8 cellular contexts compared by ENCODE assay signal in the genomic region with DNA sequence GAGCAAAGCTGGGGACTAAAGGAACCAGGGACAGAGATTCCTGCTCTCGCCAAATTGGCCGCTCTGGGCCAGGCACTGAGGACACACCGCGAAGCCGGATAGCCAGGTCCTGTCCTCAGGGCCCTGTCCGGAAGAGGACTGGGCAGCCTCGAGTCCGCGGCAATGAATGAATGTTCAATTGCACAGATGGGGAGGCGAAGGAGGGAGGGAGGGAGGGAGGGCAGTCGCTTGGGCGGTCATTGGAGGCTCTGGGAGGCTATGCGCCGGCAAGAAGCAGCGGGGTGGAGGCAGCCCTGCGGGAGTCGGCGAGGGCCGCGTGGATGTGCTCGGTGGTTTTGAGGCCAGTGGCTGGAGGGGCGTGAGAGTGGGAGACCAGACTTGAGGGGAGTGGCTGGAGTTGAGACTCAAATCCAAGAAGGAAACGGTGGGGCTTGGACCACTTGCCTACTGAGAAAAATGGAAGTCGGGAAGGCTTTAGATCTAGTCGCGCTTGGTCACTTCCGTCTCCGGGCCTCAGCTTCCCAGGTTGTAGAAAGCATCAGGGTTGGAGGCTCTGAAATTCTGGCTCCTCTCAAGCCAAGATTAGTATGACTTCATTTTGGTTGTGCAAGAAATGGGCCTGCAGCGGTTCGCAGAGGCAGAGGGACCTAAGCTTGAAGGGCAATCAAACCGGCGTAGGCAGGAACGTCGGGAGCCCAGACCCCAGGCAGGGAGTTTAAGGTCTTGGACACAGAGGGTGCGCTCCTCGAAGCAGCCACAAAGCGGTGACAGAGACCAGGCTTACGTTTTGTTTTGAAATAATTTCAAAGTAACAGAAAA. TPM values are rescaled to one million over a fixed set of nuclear protein-coding genes. Genes with fewer than 3 reads are reported as not detected.
A peak's percentile ranks its signal among the peaks of the same experiment; 100 is the strongest.
DNase-seq lines count a peak whose midpoint lies in the region; ATAC-seq, FAIRE-seq and TF ChIP-seq lines count a peak whose summit lies in the region.

No MANE protein-coding gene starts in this region.

- H3K27me3 ChIP-seq in SK-N-SH (ENCODE audit: insufficient read depth) (no peaks in the 10 kb centered on the region), heart left ventricle (no peaks in the 10 kb centered on the region), pancreas (no peaks in the 10 kb centered on the region)

- no peak for TF ChIP-seq EP300 in SK-N-SH (IDR thresholded peaks at IDR 0.05; ENCODE audit: borderline replicate concordance in 1 of 2, low read depth in 1 of 2, low read length in 1 of 2)

- H3K36me3 ChIP-seq in SK-N-SH (replicated peaks in 1 of 2; ENCODE audit: control insufficient read depth in 1 of 2, insufficient read depth in 2 of 2, low read length in 1 of 2) (no peaks in the 10 kb centered on the region), heart left ventricle (no peaks in the 10 kb centered on the region), pancreas (no peaks in the 10 kb centered on the region), urinary bladder (ENCODE audit: insufficient read depth) (no peaks in the 10 kb centered on the region)

- intact Hi-C loops in heart left ventricle (cut with DNase I) (loop anchor here in 9 of 10 donors (1.0 to 10.0 kb wide), 12 partner anchors 123 to 307 kb away; partner anchors contain the start of gene IFT122 (in 1 of the 9)), pancreas (cut with DNase I) (no loop called here)

- no peak for TF ChIP-seq POLR2A in heart left ventricle (IDR thresholded peaks at IDR 0.05)

- POLR2A ChIA-PET in SK-N-SH (lab: Yijun Ruan, JAX), result no interaction called here

- H3K9me3 ChIP-seq in SK-N-SH (no peaks in the 10 kb centered on the region), heart left ventricle (no peaks in the 10 kb centered on the region), pancreas (no peaks in the 10 kb centered on the region)

- DNase-seq in DMS153 (lab: John Stamatoyannopoulos, UW), result peak; percentile 61
- peak; percentile 88 for DNase-seq in MV-4-11 (lab: John Stamatoyannopoulos, UW)
- peak; percentile 77 for DNase-seq in SK-N-SH
- peak; percentile 75 to 83 (median 81) for DNase-seq in heart left ventricle
- peak; percentile 60 to 77 (median 74) for DNase-seq in pancreas

- no peak for FAIRE-seq in pancreas (lab: Jason Lieb, UNC)

- no peak overlapping the region for H3K9ac ChIP-seq in SK-N-SH

- ATAC-seq in GM21723 (IDR thresholded peaks at IDR 0.05; ENCODE audit: unreplicated experiment) (peak; percentile 42), heart left ventricle (peak; percentile 25 to 58 (median 52)), pancreas (peak; percentile 54 to 71 (median 66))

- H3K27ac ChIP-seq in SK-N-SH (ENCODE audit: low read depth in 2 of 2, low read length in 1 of 2) (no peak overlapping the region), adipose tissue (ENCODE audit: low read depth, low read length) (peak overlapping the region; percentile 86), heart left ventricle (peak overlapping the region; percentile 91 to 100 (median 98)), pancreas (peak overlapping the region; percentile 81 to 97 (median 93)), urinary bladder (ENCODE audit: low read depth) (peak overlapping the region; percentile 95)

- TF ChIP-seq CTCF in SK-N-SH (IDR thresholded peaks at IDR 0.05) (peak; percentile 67), heart left ventricle (IDR thresholded peaks at IDR 0.05) (peak; percentile 64 to 93 (median 84)), pancreas (IDR thresholded peaks at IDR 0.05) (peak; percentile 39 to 64 (median 60))

- H3F3A ChIP-seq in SK-N-SH (replicated peaks; ENCODE audit: insufficient read depth), result no peaks in the 10 kb centered on the region

- 87% methylated on average over 38 of the region's 38 CpGs for WGBS in SK-N-SH (ENCODE audit: low lambda C conversion rate)
- 1 to 3% (median 1%) methylated on average over 36 to 38 of the region's 38 CpGs for WGBS in adipose tissue, 3 donors
- 1 to 3% (median 2%) methylated on average over 38 of the region's 38 CpGs for whole genome bisulfite sequencing in heart left ventricle, 4 donors
- WGBS in pancreas, 2 donors, result 1% methylated on average over 37 to 38 of the region's 38 CpGs
- WGBS in urinary bladder, result 4% methylated on average over 38 of the region's 38 CpGs

- H3K4me3 ChIP-seq in SK-N-SH (ENCODE audit: low read depth in 2 of 2, low read length in 1 of 2) (no peak overlapping the region; a peak in 1 of 4 replicates), heart left ventricle (peak overlapping the region; percentile 45 to 75 (median 62)), pancreas (peak overlapping the region; percentile 43 to 74 (median 56)), urinary bladder (ENCODE audit: low read depth, low read length) (peak overlapping the region; percentile 55)

- no peaks in the 10 kb centered on the region for H4K20me1 ChIP-seq in SK-N-SH (ENCODE audit: insufficient read depth)

- no peak overlapping the region for H3K4me2 ChIP-seq in SK-N-SH

- H3K4me1 ChIP-seq in SK-N-SH (ENCODE audit: control insufficient read depth in 1 of 2, insufficient read depth in 2 of 2, low read depth in 1 of 2, low read length in 1 of 2) (no peaks in the 10 kb centered on the region; a peak in 1 of 4 replicates), heart left ventricle (peaks cover 18 to 64% (median 51%) of the 10 kb centered on the region in 12 donors), pancreas (peaks cover 5 to 24% (median 9%) of the 10 kb centered on the region in 3 donors), urinary bladder (ENCODE audit: insufficient read depth) (no peaks in the 10 kb centered on the region)

- no peaks in the 10 kb centered on the region for H3K9me2 ChIP-seq in SK-N-SH

- CTCF ChIA-PET in SK-N-SH (lab: Yijun Ruan, JAX), result interaction anchor here (0.7 to 3.5 kb wide), 18 partner anchors 9 to 318 kb away, joined by 3 to 15 read pairs (median 5); no protein-coding TSS in a partner anchor

- H2AFZ ChIP-seq in SK-N-SH (ENCODE audit: low read depth), result no peak overlapping the region

- H3K79me2 ChIP-seq in SK-N-SH (ENCODE audit: insufficient read depth), result no peaks in the 10 kb centered on the region

- peak; percentile 83 for TF ChIP-seq RAD21 in SK-N-SH (IDR thresholded peaks at IDR 0.05; ENCODE audit: low read length)

TF ChIP-seq in SK-N-SH, 30 proteins besides CTCF, POLR2A, EP300 and RAD21:
- TF ChIP-seq SIN3A (IDR thresholded peaks at IDR 0.05; ENCODE audit: borderline replicate concordance, low read depth, low read length) (no peak), SMC3 (IDR thresholded peaks at IDR 0.05; ENCODE audit: low read depth, low read length) (peak; percentile 65)

RNA-seq across cellular contexts. Expression of gene PLXND1, which starts 21.1 kb away (rescaled TPM):
- polyA plus RNA-seq in SK-N-SH (2012; rRNA removed), result 43.0 and 53.5 TPM in 2 replicates
- 26.5 and 37.7 TPM in 2 replicates for polyA plus RNA-seq in SK-N-SH (2012; cell fraction: cytosol; rRNA removed)
- 122 and 155 TPM in 2 replicates for polyA plus RNA-seq in SK-N-SH (2012; cell fraction: nucleus; rRNA removed)
- 100 to 1,000 TPM in 2 of 3 donors, 10 to 100 TPM in 1; 30.1 to 266 (median 131) TPM for polyA plus RNA-seq in adipose tissue
- 100 to 1,000 TPM in 2 of 9 donors, 10 to 100 TPM in 7; 40.8 to 218 (median 64.9) TPM for total RNA-seq in heart left ventricle
- polyA plus RNA-seq in heart left ventricle, result 10 to 100 TPM; 66.4 to 67.3 TPM
- 10 to 100 TPM; 15.5 to 48.5 (median 21.7) TPM for total RNA-seq in pancreas
- polyA plus RNA-seq in pancreas, result 10 to 100 TPM; 52.5 to 66.2 TPM
- 126 TPM for total RNA-seq in urinary bladder
- polyA plus RNA-seq in urinary bladder, result 70.3 TPM

Comparison
In these comparisons a context has a peak if more than half of its experiments do, and no peak if none do; other contexts are left out.
1. H3K27ac ChIP-seq: peak in adipose tissue (single experiment), heart left ventricle (12 of 12), pancreas (4 of 4) and urinary bladder (single experiment); none in SK-N-SH (0 of 2).
2. H3K4me3 ChIP-seq: peak in heart left ventricle (12 of 12), pancreas (4 of 4) and urinary bladder (single experiment); none in SK-N-SH (0 of 2).
3. intact Hi-C loops: an anchor here in heart left ventricle (1.0 to 10.0 kb wide); none called in pancreas.
4. Peak in every context shown above with its lines, with median percentiles within 50 percentile points of each other: DNase-seq, ATAC-seq and CTCF ChIP-seq.